Comparison of ENCODE assay signal across 2 cellular contexts in the genomic region with DNA sequence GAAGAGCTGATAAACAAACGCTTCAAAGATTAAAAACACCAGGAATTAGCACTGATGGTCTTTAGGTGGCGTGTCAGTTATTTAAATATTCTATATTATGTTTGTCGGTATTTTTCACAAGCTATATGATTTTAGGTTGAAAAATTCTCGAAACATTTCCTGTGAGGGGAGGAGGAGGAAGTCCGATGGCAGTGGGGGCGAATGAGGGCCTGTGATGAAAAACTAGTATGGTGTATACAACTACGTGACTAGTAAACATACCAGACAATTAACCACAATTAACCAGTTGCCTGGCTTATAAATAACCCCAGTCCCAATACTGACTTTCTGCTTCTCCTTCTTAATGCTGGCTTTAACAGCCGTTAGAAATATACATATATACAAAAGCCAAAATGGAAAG.
TF ChIP-seq lines count a peak whose summit lies in the region.

No MANE protein-coding gene starts in this region.

TF ChIP-seq in SK-N-SH, 30 proteins besides CTCF, POLR2A, EP300 and RAD21 (continued from another document):
- no peak for TF ChIP-seq POLR2AphosphoS5 (IDR thresholded peaks at IDR 0.05; ENCODE audit: low read depth, low read length)

TF ChIP-seq in SK-N-SH treated with all-trans-retinoic acid at 6 μM for 48 hours, 23 proteins besides CTCF, POLR2A, EP300 and RAD21 (continued from another document):
- TF ChIP-seq, protein P1, sequence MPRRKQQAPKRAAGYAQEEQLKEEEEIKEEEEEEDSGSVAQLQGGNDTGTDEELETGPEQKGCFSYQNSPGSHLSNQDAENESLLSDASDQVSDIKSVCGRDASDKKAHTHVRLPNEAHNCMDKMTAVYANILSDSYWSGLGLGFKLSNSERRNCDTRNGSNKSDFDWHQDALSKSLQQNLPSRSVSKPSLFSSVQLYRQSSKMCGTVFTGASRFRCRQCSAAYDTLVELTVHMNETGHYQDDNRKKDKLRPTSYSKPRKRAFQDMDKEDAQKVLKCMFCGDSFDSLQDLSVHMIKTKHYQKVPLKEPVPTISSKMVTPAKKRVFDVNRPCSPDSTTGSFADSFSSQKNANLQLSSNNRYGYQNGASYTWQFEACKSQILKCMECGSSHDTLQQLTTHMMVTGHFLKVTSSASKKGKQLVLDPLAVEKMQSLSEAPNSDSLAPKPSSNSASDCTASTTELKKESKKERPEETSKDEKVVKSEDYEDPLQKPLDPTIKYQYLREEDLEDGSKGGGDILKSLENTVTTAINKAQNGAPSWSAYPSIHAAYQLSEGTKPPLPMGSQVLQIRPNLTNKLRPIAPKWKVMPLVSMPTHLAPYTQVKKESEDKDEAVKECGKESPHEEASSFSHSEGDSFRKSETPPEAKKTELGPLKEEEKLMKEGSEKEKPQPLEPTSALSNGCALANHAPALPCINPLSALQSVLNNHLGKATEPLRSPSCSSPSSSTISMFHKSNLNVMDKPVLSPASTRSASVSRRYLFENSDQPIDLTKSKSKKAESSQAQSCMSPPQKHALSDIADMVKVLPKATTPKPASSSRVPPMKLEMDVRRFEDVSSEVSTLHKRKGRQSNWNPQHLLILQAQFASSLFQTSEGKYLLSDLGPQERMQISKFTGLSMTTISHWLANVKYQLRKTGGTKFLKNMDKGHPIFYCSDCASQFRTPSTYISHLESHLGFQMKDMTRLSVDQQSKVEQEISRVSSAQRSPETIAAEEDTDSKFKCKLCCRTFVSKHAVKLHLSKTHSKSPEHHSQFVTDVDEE (CRISPR knock-in tag; IDR thresholded peaks at IDR 0.05), result no peak
